In genomic region chr4:10554694-10555093, GRCh38 we compare ENCODE assay signal across 8 cellular contexts.
DNase-seq lines count a peak whose midpoint lies in the region; ATAC-seq and TF ChIP-seq lines count a peak whose summit lies in the region.

No MANE protein-coding gene starts in this region.

- H3K4me1 ChIP-seq in CD4-positive, CD25-positive, alpha-beta regulatory T cell (ENCODE audit: control insufficient read depth, insufficient read depth, low read length, poor library complexity, severe bottlenecking) = no peaks in the 10 kb centered on the region
- no peaks in the 10 kb centered on the region for H3K4me1 ChIP-seq in fibroblast of lung (ENCODE audit: control insufficient read depth, extremely low read depth, insufficient read depth, low read length)
- no peaks in the 10 kb centered on the region for H3K4me1 ChIP-seq in vagina

- no peaks in the 10 kb centered on the region for H3K36me3 Mint-ChIP-seq in CD4-positive, CD25-positive, alpha-beta regulatory T cell
- no peaks in the 10 kb centered on the region for H3K36me3 Mint-ChIP-seq in activated CD8-positive, alpha-beta memory T cell treated with anti-CD3 and anti-CD28 coated beads, Interleukin-2, amount 10 ng/mL, durations not matched to agents 7 days and 5 days
- H3K36me3 Mint-ChIP-seq in nephron (ENCODE audit: low read depth) = no peaks in the 10 kb centered on the region

- no peaks in the 10 kb centered on the region for H3K79me2 ChIP-seq in fibroblast of lung (ENCODE audit: control insufficient read depth, insufficient read depth, low read length)

- CTCF ChIA-PET in activated CD8-positive, alpha-beta memory T cell treated with anti-CD3 and anti-CD28 coated beads, Interleukin-2, amount 10 ng/mL, durations not matched to agents 7 days and 5 days (lab: Charles Lee) = interaction anchor here (1.2 to 2.8 kb wide), 4 partner anchors 11 to 870 kb away, joined by 3 to 11 read pairs (median 3); no protein-coding TSS in a partner anchor

- no peaks in the 10 kb centered on the region for H3K27me3 ChIP-seq in CD4-positive, CD25-positive, alpha-beta regulatory T cell (ENCODE audit: control insufficient read depth, insufficient read depth, low read length)
- no peaks in the 10 kb centered on the region for H3K27me3 ChIP-seq in fibroblast of lung (ENCODE audit: control insufficient read depth, insufficient read depth, low read length)
- no peaks in the 10 kb centered on the region for H3K27me3 ChIP-seq in vagina

- peak; percentile 50 to 53 for ATAC-seq in CD4-positive, CD25-positive, alpha-beta regulatory T cell (ENCODE audit: low read depth in 2 of 2)
- ATAC-seq in GM19351 (IDR thresholded peaks at IDR 0.05; ENCODE audit: unreplicated experiment) = peak; percentile 85
- ATAC-seq in HG03460 (IDR thresholded peaks at IDR 0.05; ENCODE audit: unreplicated experiment) = peak; percentile 83
- peak; percentile 55 for ATAC-seq in activated CD8-positive, alpha-beta memory T cell treated with anti-CD3 and anti-CD28 coated beads, Interleukin-2, amount 10 ng/mL, durations not matched to agents 7 days and 5 days

- peak; percentile 6 to 51 (median 28) for DNase-seq in CD4-positive, CD25-positive, alpha-beta regulatory T cell
- DNase-seq in NCI-H69 (lab: John Stamatoyannopoulos, UW) = peak; percentile 74
- peak; percentile 47 for DNase-seq in activated CD8-positive, alpha-beta memory T cell treated with anti-CD3 and anti-CD28 coated beads, Interleukin-2, amount 10 ng/mL, durations not matched to agents 7 days and 5 days
- DNase-seq in fibroblast of lung (ENCODE audit: low read depth in 2 of 2) = peak; percentile 40 to 81
- DNase-seq in vagina (ENCODE audit: extremely low spot score in 2 of 2) = no peak

- no peak overlapping the region for H3K27ac ChIP-seq in CD4-positive, CD25-positive, alpha-beta regulatory T cell (ENCODE audit: insufficient read depth, low read length, poor library complexity, severe bottlenecking)
- no peak overlapping the region for H3K27ac ChIP-seq in fibroblast of lung (ENCODE audit: insufficient read depth, low read length)
- H3K27ac ChIP-seq in vagina = no peak overlapping the region

- no peak overlapping the region for H3K4me2 ChIP-seq in fibroblast of lung (ENCODE audit: extremely low read depth, insufficient read depth, low read length)

- no peaks in the 10 kb centered on the region for H3K9me3 ChIP-seq in CD4-positive, CD25-positive, alpha-beta regulatory T cell (ENCODE audit: control insufficient read depth in 2 of 2, low read length in 2 of 2)
- H3K9me3 ChIP-seq in fibroblast of lung (ENCODE audit: control insufficient read depth, insufficient read depth, low read depth, low read length) (no peaks in the 10 kb centered on the region), vagina (no peaks in the 10 kb centered on the region)

- H3K4me1 Mint-ChIP-seq in CD4-positive, CD25-positive, alpha-beta regulatory T cell = peaks cover 0 to 5% (median 2%) of the 10 kb centered on the region in 4 donors
- H3K4me1 Mint-ChIP-seq in activated CD8-positive, alpha-beta memory T cell treated with anti-CD3 and anti-CD28 coated beads, Interleukin-2, amount 10 ng/mL, durations not matched to agents 7 days and 5 days = no peaks in the 10 kb centered on the region
- no peaks in the 10 kb centered on the region for H3K4me1 Mint-ChIP-seq in nephron

- intact Hi-C loops in vagina (cut with DNase I) = no loop called here

- H3K4me3 ChIP-seq in CD4-positive, CD25-positive, alpha-beta regulatory T cell (ENCODE audit: low read depth, low read length) = no peak overlapping the region
- H3K4me3 ChIP-seq in fibroblast of lung (replicated peaks in 1 of 4; ENCODE audit: control extremely low read depth in 1 of 4, insufficient read depth in 1 of 4, low read depth in 3 of 4, low read length in 4 of 4) = no peak overlapping the region
- H3K4me3 ChIP-seq in vagina = no peak overlapping the region

- TF ChIP-seq CTCF in fibroblast of lung (conservative IDR thresholded peaks at IDR 0.05 in 1 of 2, IDR thresholded peaks at IDR 0.05 in 1 of 2; ENCODE audit: low read depth in 1 of 2, low read length in 2 of 2) (peak; percentile 91), nephron (IDR thresholded peaks at IDR 0.05; ENCODE audit: unreplicated experiment in 3 of 3) (peak; percentile 82 to 84 (median 84)), vagina (IDR thresholded peaks at IDR 0.05) (peak; percentile 43 to 48 (median 44))

- H3K27me3 Mint-ChIP-seq in CD4-positive, CD25-positive, alpha-beta regulatory T cell = no peaks in the 10 kb centered on the region
- peaks cover 14% of the 10 kb centered on the region for H3K27me3 Mint-ChIP-seq in activated CD8-positive, alpha-beta memory T cell treated with anti-CD3 and anti-CD28 coated beads, Interleukin-2, amount 10 ng/mL, durations not matched to agents 7 days and 5 days
- H3K27me3 Mint-ChIP-seq in nephron (ENCODE audit: low read depth) = peaks cover 27% of the 10 kb centered on the region

- H4K20me1 ChIP-seq in fibroblast of lung (ENCODE audit: control insufficient read depth, extremely low read depth, insufficient read depth, low read length) = no peaks in the 10 kb centered on the region

- no peak overlapping the region for H3K27ac Mint-ChIP-seq in CD4-positive, CD25-positive, alpha-beta regulatory T cell
- H3K27ac Mint-ChIP-seq in activated CD8-positive, alpha-beta memory T cell treated with anti-CD3 and anti-CD28 coated beads, Interleukin-2, amount 10 ng/mL, durations not matched to agents 7 days and 5 days = no peak overlapping the region
- H3K27ac Mint-ChIP-seq in nephron = no peak overlapping the region

- no peak overlapping the region for H2AFZ ChIP-seq in fibroblast of lung (ENCODE audit: low read length)

- TF ChIP-seq POLR2A in vagina (IDR thresholded peaks at IDR 0.05) = no peak

- H3K4me3 Mint-ChIP-seq in CD4-positive, CD25-positive, alpha-beta regulatory T cell = no peak overlapping the region
- H3K4me3 Mint-ChIP-seq in activated CD8-positive, alpha-beta memory T cell treated with anti-CD3 and anti-CD28 coated beads, Interleukin-2, amount 10 ng/mL, durations not matched to agents 7 days and 5 days = no peak overlapping the region
- no peak overlapping the region for H3K4me3 Mint-ChIP-seq in nephron

- H3K9me3 Mint-ChIP-seq in CD4-positive, CD25-positive, alpha-beta regulatory T cell = peaks cover 0 to 3% (median 0%) of the 10 kb centered on the region in 7 donors
- H3K9me3 Mint-ChIP-seq in activated CD8-positive, alpha-beta memory T cell treated with anti-CD3 and anti-CD28 coated beads, Interleukin-2, amount 10 ng/mL, durations not matched to agents 7 days and 5 days (ENCODE audit: low read depth) = no peaks in the 10 kb centered on the region
- H3K9me3 Mint-ChIP-seq in nephron = no peaks in the 10 kb centered on the region

- H3K9ac ChIP-seq in fibroblast of lung (ENCODE audit: insufficient read depth, low read length) = no peak overlapping the region

- no peaks in the 10 kb centered on the region for H3K36me3 ChIP-seq in CD4-positive, CD25-positive, alpha-beta regulatory T cell (ENCODE audit: control insufficient read depth, insufficient read depth, low read length)
- H3K36me3 ChIP-seq in fibroblast of lung (ENCODE audit: control insufficient read depth, insufficient read depth, low read length) (no peaks in the 10 kb centered on the region), vagina (no peaks in the 10 kb centered on the region)

Comparison
In these comparisons a context has a peak if more than half of its experiments do, and no peak if none do; other contexts are left out.
1. DNase-seq: peak in CD4-positive, CD25-positive, alpha-beta regulatory T cell (3 of 3), NCI-H69 (single experiment), activated CD8-positive, alpha-beta memory T cell treated with anti-CD3 and anti-CD28 coated beads, Interleukin-2, amount 10 ng/mL, durations not matched to agents 7 days and 5 days (single experiment) and fibroblast of lung (2 of 2); none in vagina (0 of 2).
2. Peak in every context shown above with its lines, with median percentiles within 50 percentile points of each other: ATAC-seq and CTCF ChIP-seq.